1 cellular context compared by ENCODE assay signal in genomic region chr12:51590347-51591019, GRCh38.
A peak's percentile ranks its signal among the peaks of the same experiment; 100 is the strongest.
TF ChIP-seq lines count a peak whose summit lies in the region.

No MANE protein-coding gene starts in this region.

TF ChIP-seq in WTC11, 78 proteins besides CTCF, POLR2A, EP300 and RAD21 (continued from another document and continues in another):
- no peak for TF ChIP-seq STAT6 (CRISPR knock-in tag; conservative IDR thresholded peaks at IDR 0.05; ENCODE audit: low read depth)
- TF ChIP-seq IRF1 (CRISPR knock-in tag; IDR thresholded peaks at IDR 0.05), result no peak
- TF ChIP-seq NFYB (CRISPR knock-in tag; conservative IDR thresholded peaks at IDR 0.05; ENCODE audit: low read depth), result no peak
- no peak for TF ChIP-seq HMGA2 (CRISPR knock-in tag; IDR thresholded peaks at IDR 0.05)
- peak; percentile 12; the same call in 1 of the 2 replicates for TF ChIP-seq FOXP4 (CRISPR knock-in tag; IDR thresholded peaks at IDR 0.05)
- no peak for TF ChIP-seq CBFB (CRISPR knock-in tag; IDR thresholded peaks at IDR 0.05; ENCODE audit: low read depth)
- TF ChIP-seq ZNF416 (CRISPR knock-in tag; IDR thresholded peaks at IDR 0.05), result no peak
- no peak for TF ChIP-seq AFF4 (CRISPR knock-in tag; IDR thresholded peaks at IDR 0.05; ENCODE audit: borderline replicate concordance)
- TF ChIP-seq CREB1 (CRISPR knock-in tag; IDR thresholded peaks at IDR 0.05), result no peak
- TF ChIP-seq E2F5 (CRISPR knock-in tag; IDR thresholded peaks at IDR 0.05), result peak; percentile 50; the same call in 1 of the 2 replicates
- TF ChIP-seq PRRX2 (CRISPR knock-in tag; IDR thresholded peaks at IDR 0.05), result no peak
- TF ChIP-seq ZNF317 (CRISPR knock-in tag; IDR thresholded peaks at IDR 0.05; ENCODE audit: borderline replicate concordance, low read depth), result no peak
- TF ChIP-seq USF2 (CRISPR knock-in tag; IDR thresholded peaks at IDR 0.05), result no peak
- TF ChIP-seq E2F1 (CRISPR knock-in tag; IDR thresholded peaks at IDR 0.05), result no peak
- TF ChIP-seq ATF1 (CRISPR knock-in tag; IDR thresholded peaks at IDR 0.05), result no peak
- no peak for TF ChIP-seq RELA (CRISPR knock-in tag; IDR thresholded peaks at IDR 0.05; ENCODE audit: borderline replicate concordance)
- TF ChIP-seq EMX1 (CRISPR knock-in tag; IDR thresholded peaks at IDR 0.05), result no peak
- no peak for TF ChIP-seq FOXJ3 (CRISPR knock-in tag; IDR thresholded peaks at IDR 0.05; ENCODE audit: borderline replicate concordance)
- no peak for TF ChIP-seq JAZF1 (CRISPR knock-in tag; IDR thresholded peaks at IDR 0.05)
- TF ChIP-seq FOXP1 (CRISPR knock-in tag; IDR thresholded peaks at IDR 0.05; ENCODE audit: borderline replicate concordance), result peak; percentile 43; the same call in 1 of the 2 replicates
- peak; percentile 48; the same call in 1 of the 2 replicates for TF ChIP-seq ZNF423 (CRISPR knock-in tag; IDR thresholded peaks at IDR 0.05)
- TF ChIP-seq PREB (CRISPR knock-in tag; IDR thresholded peaks at IDR 0.05; ENCODE audit: borderline replicate concordance), result no peak
- TF ChIP-seq USF1 (CRISPR knock-in tag; IDR thresholded peaks at IDR 0.05), result no peak
- no peak for TF ChIP-seq NFATC4 (CRISPR knock-in tag; IDR thresholded peaks at IDR 0.05)
- TF ChIP-seq SOX15 (CRISPR knock-in tag; IDR thresholded peaks at IDR 0.05), result no peak
- TF ChIP-seq ZNF396 (CRISPR knock-in tag; IDR thresholded peaks at IDR 0.05; ENCODE audit: borderline replicate concordance), result no peak
- no peak; the same call in 1 of the 2 replicates for TF ChIP-seq ETV6 (CRISPR knock-in tag; IDR thresholded peaks at IDR 0.05)
- TF ChIP-seq MYBL2 (CRISPR knock-in tag; IDR thresholded peaks at IDR 0.05), result no peak
- TF ChIP-seq TEAD4 (CRISPR knock-in tag; IDR thresholded peaks at IDR 0.05), result no peak
- TF ChIP-seq ELF4 (CRISPR knock-in tag; IDR thresholded peaks at IDR 0.05; ENCODE audit: low read depth), result no peak
- TF ChIP-seq NR2C2 (CRISPR knock-in tag; IDR thresholded peaks at IDR 0.05), result no peak
- no peak for TF ChIP-seq ATF3 (CRISPR knock-in tag; conservative IDR thresholded peaks at IDR 0.05)
- TF ChIP-seq ATF2 (CRISPR knock-in tag; IDR thresholded peaks at IDR 0.05; ENCODE audit: borderline replicate concordance, low read depth), result no peak
- TF ChIP-seq ZSCAN18 (CRISPR knock-in tag; IDR thresholded peaks at IDR 0.05), result no peak
- TF ChIP-seq ZNF425 (CRISPR knock-in tag; conservative IDR thresholded peaks at IDR 0.05), result no peak
- TF ChIP-seq NR3C1 (CRISPR knock-in tag; conservative IDR thresholded peaks at IDR 0.05; ENCODE audit: low read depth), result no peak
- no peak for TF ChIP-seq CREM (CRISPR knock-in tag; IDR thresholded peaks at IDR 0.05)
- peak; percentile 70 for TF ChIP-seq SP1 (CRISPR knock-in tag; conservative IDR thresholded peaks at IDR 0.05)
- no peak for TF ChIP-seq SMAD4 (CRISPR knock-in tag; IDR thresholded peaks at IDR 0.05)
